Comparison of ENCODE assay signal across 13 cellular contexts in genomic region chr19:54371453-54371852, GRCh38. TPM values are rescaled to one million over a fixed set of nuclear protein-coding genes. Genes with fewer than 3 reads are reported as not detected.
"Had no signal": no experiment of that assay in that cellular context is flagged by ENCODE, and none has a peak within 500 bp of the region (broad histone marks: within the 10 kb centered on the region; RNA-seq: fewer than 3 reads in every experiment).

No MANE protein-coding gene starts in this region.

RNA-seq across cellular contexts. Expression of gene LAIR1, which starts 6.7 kb away (rescaled TPM):
- total RNA-seq: cardiac muscle cell, chondrocyte, fibroblast of lung, renal cortical epithelial cell had no signal
- polyA plus RNA-seq: cardiac muscle cell, fibroblast of lung, keratinocyte had no signal

RNA-seq across cellular contexts. Expression of gene LILRA4, which starts 32.5 kb away (rescaled TPM):
- total RNA-seq: activated naive CD4-positive, alpha-beta T cell treated with anti-CD3 and anti-CD28 coated beads for 36 hours; body of pancreas; cardiac muscle cell; chondrocyte; fibroblast of lung; left colon; osteoblast; renal cortical epithelial cell; T-helper 2 cell treated with Interferon-gamma antibody and Interleukin-4, amounts not matched to agents 100 ng/mL and 5 ng/mL, for 36 hours; temporal lobe; vagina had no signal
- polyA plus RNA-seq: cardiac muscle cell, fibroblast of lung, heart right ventricle, keratinocyte had no signal

RNA-seq across cellular contexts. Expression of gene TTYH1, which starts 43.8 kb away (rescaled TPM):
- total RNA-seq: activated naive CD4-positive, alpha-beta T cell treated with anti-CD3 and anti-CD28 coated beads for 36 hours; cardiac muscle cell; chondrocyte; fibroblast of lung; osteoblast; renal cortical epithelial cell had no signal
- polyA plus RNA-seq: fibroblast of lung had no signal

RNA-seq across cellular contexts. Expression of gene LILRA5, which starts 58.5 kb away (rescaled TPM):
- total RNA-seq: activated naive CD4-positive, alpha-beta T cell treated with anti-CD3 and anti-CD28 coated beads for 36 hours; cardiac muscle cell; chondrocyte; fibroblast of lung; renal cortical epithelial cell; T-helper 2 cell treated with Interferon-gamma antibody and Interleukin-4, amounts not matched to agents 100 ng/mL and 5 ng/mL, for 36 hours; temporal lobe had no signal
- polyA plus RNA-seq: cardiac muscle cell, fibroblast of lung, keratinocyte had no signal
